31 cellular contexts compared by ENCODE assay signal in genomic region chr17:45925311-45925710, GRCh38.
"Had no signal": no experiment of that assay in that cellular context is flagged by ENCODE, and none has a peak within 500 bp of the region (broad histone marks: within the 10 kb centered on the region; RNA-seq: fewer than 3 reads in every experiment).

No MANE protein-coding gene starts in this region.

- ATAC-seq: activated CD8-positive, alpha-beta T cell treated with anti-CD3 and anti-CD28 coated beads, Interleukin-2, amount 10 ng/mL, durations not matched to agents 7 days and 5 days; activated naive CD4-positive, alpha-beta T cell treated with anti-CD3 and anti-CD28 coated beads, Interleukin-2, amount 50 U/mL, for 72 hours; activated naive CD8-positive, alpha-beta T cell treated with anti-CD3 and anti-CD28 coated beads, Interleukin-2, amount 50 U/mL, for 24 hours; Panc1; Right ventricle myocardium inferior; WTC11 had no signal

- H3K4me1 Mint-ChIP-seq: activated naive CD8-positive, alpha-beta T cell treated with anti-CD3 and anti-CD28 coated beads, Interleukin-2, amount 50 U/mL, for 24 hours; central memory CD8-positive, alpha-beta T cell had no signal

- H3K4me3 Mint-ChIP-seq: activated CD8-positive, alpha-beta T cell treated with anti-CD3 and anti-CD28 coated beads, Interleukin-2, amount 10 ng/mL, durations not matched to agents 7 days and 5 days; activated naive CD8-positive, alpha-beta T cell treated with anti-CD3 and anti-CD28 coated beads, Interleukin-2, amount 50 U/mL, for 24 hours; activated T-helper 1 cell treated with anti-CD3 and anti-CD28 coated beads, Interleukin-12 subunit alpha, Interleukin-12 subunit beta, Interleukin-2, Interleukin-4 antibody, amounts not matched to agents 30 ng/mL and 10 ng/mL and 1 ng/mL, durations not matched to agents 14 hours and 24 hours and 36 hours; brain; central memory CD8-positive, alpha-beta T cell; WTC11 had no signal

- H3K9ac ChIP-seq: SK-N-SH had no signal

- H3K27ac Mint-ChIP-seq: activated CD8-positive, alpha-beta T cell treated with anti-CD3 and anti-CD28 coated beads, Interleukin-2, amount 10 ng/mL, durations not matched to agents 7 days and 5 days; activated naive CD4-positive, alpha-beta T cell treated with anti-CD3 and anti-CD28 coated beads, Interleukin-2, amount 50 U/mL, for 72 hours; activated naive CD8-positive, alpha-beta T cell treated with anti-CD3 and anti-CD28 coated beads, Interleukin-2, amount 50 U/mL, for 24 hours; activated T-helper 1 cell treated with anti-CD3 and anti-CD28 coated beads, Interleukin-12 subunit alpha, Interleukin-12 subunit beta, Interleukin-2, Interleukin-4 antibody, amounts not matched to agents 30 ng/mL and 10 ng/mL and 1 ng/mL, durations not matched to agents 14 hours and 24 hours and 36 hours; WTC11 had no signal

- H3K9me3 Mint-ChIP-seq: activated T-helper 1 cell treated with anti-CD3 and anti-CD28 coated beads, Interleukin-12 subunit alpha, Interleukin-12 subunit beta, Interleukin-2, Interleukin-4 antibody, amounts not matched to agents 30 ng/mL and 10 ng/mL and 1 ng/mL, durations not matched to agents 14 hours and 24 hours and 36 hours; central memory CD8-positive, alpha-beta T cell had no signal

- DNase-seq: activated CD4-positive, alpha-beta T cell treated with anti-CD3 and anti-CD28 coated beads for 48 hours; activated CD4-positive, alpha-beta T cell treated with anti-CD3 and anti-CD28 coated beads, Interleukin-2, amount 50 U/mL, for 4 hours; activated CD4-positive, CD25-positive, alpha-beta regulatory T cell treated with anti-CD3 and anti-CD28 coated beads, Interleukin-2, amount 50 U/mL, for 72 hours; activated CD8-positive, alpha-beta memory T cell treated with anti-CD3 and anti-CD28 coated beads, Interleukin-2, amount 50 U/mL, for 48 hours; activated CD8-positive, alpha-beta T cell treated with anti-CD3 and anti-CD28 coated beads, Interleukin-2, amount 10 ng/mL, durations not matched to agents 7 days and 5 days; activated effector memory CD4-positive, alpha-beta T cell treated with Interleukin-2 at 50 U/mL for 16 hours; activated naive CD4-positive, alpha-beta T cell treated with Interleukin-2 at 50 U/mL for 16 hours; activated naive CD8-positive, alpha-beta T cell treated with anti-CD3 and anti-CD28 coated beads, Interleukin-2, amount 50 U/mL, for 24 hours; activated T-cell treated with anti-CD3 and anti-CD28 coated beads, Interleukin-2, amount 50 U/mL, for 1 hour; amygdala; Kasumi-1; KBM-7; NCI-H1092 treated with DMSO at 0.1 percent for 48 hours; NCI-H1417 treated with DMSO at 0.1 percent for 48 hours; NCI-H1694; NCI-H2029; NCI-H2107; NCI-H2171 treated with DMSO at 0.1 percent for 48 hours; NCI-H510A treated with DMSO at 0.1 percent for 48 hours; NCI-H69; NK-92 treated with Interleukin-12 subunit alpha and Interleukin-12 subunit beta, amount 100 ng/mL, for 24 hours; OCI-M1; RPMI8226; SK-N-SH had no signal
